10 cellular contexts compared by ENCODE assay signal in the genomic region with DNA sequence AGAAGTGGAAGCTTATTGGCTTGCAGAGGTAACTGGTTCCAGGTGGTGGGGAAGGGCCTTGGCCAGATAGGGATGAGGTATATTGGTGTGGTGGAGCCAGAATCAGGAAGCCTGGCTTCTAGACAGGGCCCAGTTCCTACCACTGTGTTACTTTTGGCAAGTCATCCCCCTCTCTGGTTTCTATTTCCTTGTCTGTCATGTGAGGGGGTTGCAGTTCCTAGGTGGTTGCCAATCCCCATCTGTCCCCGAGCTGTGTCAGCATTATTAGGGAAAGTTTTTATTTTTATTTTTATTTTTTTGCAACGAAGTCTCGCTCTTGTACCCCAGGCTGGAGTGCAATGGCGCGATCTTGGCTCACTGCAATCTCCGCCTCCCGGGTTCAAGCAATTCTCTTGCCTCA. TPM values are rescaled to one million over a fixed set of nuclear protein-coding genes. Genes with fewer than 3 reads are reported as not detected.
A peak's percentile ranks its signal among the peaks of the same experiment; 100 is the strongest.
DNase-seq lines count a peak whose midpoint lies in the region; ATAC-seq, FAIRE-seq and TF ChIP-seq lines count a peak whose summit lies in the region.
"Had no signal": no experiment of that assay in that cellular context is flagged by ENCODE, and none has a peak within 500 bp of the region (broad histone marks: within the 10 kb centered on the region; RNA-seq: fewer than 3 reads in every experiment).

No MANE protein-coding gene starts in this region.

- H3K4me3 ChIP-seq in A549, result no peak overlapping the region
- peak overlapping the region; percentile 71 for H3K4me3 ChIP-seq in adipocyte (ENCODE audit: low read length)
- peak overlapping the region; percentile 13 to 16 for H3K4me3 ChIP-seq in mucosa of rectum (ENCODE audit: low read length in 2 of 2)

- WGBS in A549 (ENCODE audit: missing lambda C conversion rate), result 81% methylated on average over 7 of the region's 7 CpGs
- WGBS in H9 (ENCODE audit: extremely low coverage, insufficient read length, low lambda C conversion rate), result no CpG with 5 or more reads among the region's 7 CpGs

- no peak overlapping the region for H2BK20ac ChIP-seq in H9 (ENCODE audit: low read depth, low read length, poor library complexity, severe bottlenecking)

- TF ChIP-seq CTCF in A549 (IDR thresholded peaks at IDR 0.05) (no peak), H9 (conservative IDR thresholded peaks at IDR 0.05) (no peak)

- no peaks in the 10 kb centered on the region; a peak in 2 of 5 replicates for H3K9me3 Mint-ChIP-seq in H9

- H3T11ph ChIP-seq in H9 (ENCODE audit: low read length), result no peak overlapping the region

- no peak overlapping the region for H3K4ac ChIP-seq in H9 (ENCODE audit: low read depth, low read length)

- H4K91ac ChIP-seq in H9 (ENCODE audit: insufficient read length, low read depth, low read length), result no peak overlapping the region

- no peak overlapping the region for H3K27ac Mint-ChIP-seq in H9

- FAIRE-seq in A549 (lab: Jason Lieb, UNC), result no peak

- no peak overlapping the region for H3K56ac ChIP-seq in H9 (ENCODE audit: insufficient read length, low read depth, low read length)

- H4K5ac ChIP-seq in H9 (ENCODE audit: insufficient read length, low read depth, low read length), result no peak overlapping the region

- peaks cover 18% of the 10 kb centered on the region for H3K36me3 ChIP-seq in adipocyte (ENCODE audit: control insufficient read depth, insufficient read depth, low read length, severe bottlenecking)
- H3K36me3 ChIP-seq in mucosa of rectum (ENCODE audit: control insufficient read depth in 2 of 2, insufficient read depth in 2 of 2, low read length in 2 of 2), result peaks cover 33 to 34% of the 10 kb centered on the region in 2 donors

- H3K4me2 ChIP-seq in A549 (peak overlapping the region; percentile 34), H9 (ENCODE audit: insufficient read depth, insufficient read length, low read length) (peak overlapping the region; percentile 6)

- H3K14ac ChIP-seq in H9 (ENCODE audit: insufficient read depth, low read length), result no peak overlapping the region

- H3K9me3 ChIP-seq in A549 (no peaks in the 10 kb centered on the region), H9 (ENCODE audit: control insufficient read depth, low read depth, low read length) (no peaks in the 10 kb centered on the region), adipocyte (ENCODE audit: control insufficient read depth, low read length) (no peaks in the 10 kb centered on the region), mucosa of rectum (ENCODE audit: control insufficient read depth in 2 of 2, low read length in 2 of 2) (no peaks in the 10 kb centered on the region)

- no peak overlapping the region for H3K23ac ChIP-seq in H9 (ENCODE audit: insufficient read length, low read depth, low read length)

- ATAC-seq in A549 (no peak), GM21423 (IDR thresholded peaks at IDR 0.05; ENCODE audit: unreplicated experiment) (no peak)

- TF ChIP-seq EP300 in A549 (IDR thresholded peaks at IDR 0.05), result no peak

- no peak overlapping the region for H3K9ac ChIP-seq in H9 (ENCODE audit: extremely low read depth, insufficient read length, low read length)
- peak overlapping the region; percentile 68 for H3K9ac ChIP-seq in adipocyte (ENCODE audit: low read length)
- no peak overlapping the region for H3K9ac ChIP-seq in mucosa of rectum (ENCODE audit: low read depth in 1 of 2, low read length in 2 of 2)

- H3K4me1 ChIP-seq in A549 (peaks cover 35% of the 10 kb centered on the region; the same call in 2 of the 3 replicates), H9 (ENCODE audit: insufficient read depth, low read length) (peaks cover 2% of the 10 kb centered on the region; the same call in 1 of the 2 replicates), adipocyte (ENCODE audit: control insufficient read depth, insufficient read depth, low read length) (peaks cover 58% of the 10 kb centered on the region), mucosa of rectum (ENCODE audit: control insufficient read depth in 2 of 2, insufficient read depth in 2 of 2, low read length in 2 of 2) (peaks cover 54 to 55% of the 10 kb centered on the region in 2 donors)

- H3K79me1 ChIP-seq in H9 (ENCODE audit: insufficient read depth, low read depth, low read length, poor library complexity, severe bottlenecking), result peaks cover 29% of the 10 kb centered on the region

- peaks cover 30% of the 10 kb centered on the region; the same call in 1 of the 2 replicates for H3K79me2 ChIP-seq in H9 (ENCODE audit: insufficient read depth, low read length)

- DNase-seq in A549 (ENCODE audit: low read depth in 1 of 2, low spot score in 1 of 2), result no peak
- no peak for DNase-seq in H9
- DNase-seq in adipocyte (ENCODE audit: low read depth), result no peak
- DNase-seq in NCI-H2029 (lab: John Stamatoyannopoulos, UW), result no peak
- no peak for DNase-seq in SW480 (ENCODE audit: low spot score)
- DNase-seq in superior temporal gyrus (ENCODE audit: extremely low spot score), result no peak
- DNase-seq: substantia nigra had no signal

- peak overlapping the region; percentile 27 to 35; a peak in 2 of 5 replicates for H3K4me3 Mint-ChIP-seq in H9

- H3K27me3 ChIP-seq in H9 (ENCODE audit: insufficient read depth, low read length) (no peaks in the 10 kb centered on the region), adipocyte (replicated peaks; ENCODE audit: control insufficient read depth, insufficient read depth, low read length) (no peaks in the 10 kb centered on the region), mucosa of rectum (ENCODE audit: control insufficient read depth in 2 of 2, insufficient read depth in 2 of 2, low read length in 2 of 2) (no peaks in the 10 kb centered on the region)

- no peak overlapping the region for H4K8ac ChIP-seq in H9 (replicated peaks; ENCODE audit: insufficient read length, low read depth, low read length)

- H3K27me3 Mint-ChIP-seq in H9 (ENCODE audit: low read depth), result no peaks in the 10 kb centered on the region

- H4K20me1 ChIP-seq in H9 (ENCODE audit: control insufficient read depth, insufficient read depth, insufficient read length), result no peaks in the 10 kb centered on the region

- TF ChIP-seq RAD21 in A549 (conservative IDR thresholded peaks at IDR 0.05 in 1 of 2, IDR thresholded peaks at IDR 0.05 in 1 of 2), result no peak

- H3K23me2 ChIP-seq in H9 (ENCODE audit: insufficient read length, low read depth, low read length, poor library complexity, severe bottlenecking), result peaks cover 15% of the 10 kb centered on the region

- peaks cover 22 to 44% (median 40%) of the 10 kb centered on the region in 3 experiments; a peak in 6 of 7 replicates for H3K36me3 Mint-ChIP-seq in H9 (ENCODE audit: insufficient read depth in 1 of 3, low read depth in 3 of 3)

- peaks cover 37 to 43% of the 10 kb centered on the region in 2 experiments for H3K4me1 Mint-ChIP-seq in H9

- H2BK5ac ChIP-seq in H9 (ENCODE audit: insufficient read length, low read length), result no peak overlapping the region

- H2BK12ac ChIP-seq in H9 (ENCODE audit: insufficient read length, low read depth, low read length), result no peak overlapping the region

- no peak for TF ChIP-seq POLR2A in A549 (IDR thresholded peaks at IDR 0.05; ENCODE audit: low read length)

- CTCF ChIA-PET in A549 (lab: Yijun Ruan, JAX), result interaction anchor here (1.6 kb wide), 1 partner anchor 101 kb away, joined by 3 read pairs; no protein-coding TSS in a partner anchor

- no peak overlapping the region for H3K18ac ChIP-seq in H9 (ENCODE audit: insufficient read length, low read depth, low read length)

- H2BK15ac ChIP-seq in H9 (ENCODE audit: low read depth, low read length), result no peak overlapping the region

- no peak overlapping the region for H2BK120ac ChIP-seq in H9 (ENCODE audit: low read depth, low read length, poor library complexity, severe bottlenecking)

- no peak overlapping the region for H2AFZ ChIP-seq in H9 (ENCODE audit: low read length)

- POLR2A ChIA-PET in A549 (lab: Yijun Ruan, JAX), result no interaction called here

- no peak overlapping the region for H2AK5ac ChIP-seq in H9 (ENCODE audit: insufficient read length, low read length)

- H3K27ac ChIP-seq in A549, result no peak overlapping the region
- no peak overlapping the region for H3K27ac ChIP-seq in H9 (ENCODE audit: insufficient read length, low read depth, low read length)
- no peak overlapping the region for H3K27ac ChIP-seq in mucosa of rectum (ENCODE audit: low read depth in 2 of 2, low read length in 2 of 2)

RNA-seq across cellular contexts. Expression of a gene that starts 3.0 kb away (rescaled TPM):
- polyA plus RNA-seq in A549 (2011; rRNA removed), result 12.3 and 15.0 TPM in 2 replicates
- polyA plus RNA-seq in A549 (2012; cell fraction: cytosol; rRNA removed), result 6.5 and 8.8 TPM in 2 replicates
- 11.3 and 11.6 TPM in 2 replicates for polyA plus RNA-seq in A549 (2012; cell fraction: nucleus; rRNA removed)
- 14.3 to 15.8 TPM (median 15.1 TPM) in 3 replicates for polyA plus RNA-seq in A549 (2017; fragmentation: RNase III; extraction: RNeasy Plus Mini Kit Qiagen cat#74134 plus additional on column Dnase treatment)
- polyA minus RNA-seq in A549 (2011; rRNA and poly(A)+ RNA removed), result 20.8 TPM in 2 replicates
- 22.3 and 22.4 TPM in 2 replicates for total RNA-seq in H9 (2021)

RNA-seq across cellular contexts. Expression of a gene that starts 3.3 kb away (rescaled TPM):
- polyA plus RNA-seq in A549 (2011; rRNA removed), result 29.0 TPM in 2 replicates
- 16.5 and 19.9 TPM in 2 replicates for polyA plus RNA-seq in A549 (2012; cell fraction: cytosol; rRNA removed)
- 29.8 and 48.3 TPM in 2 replicates for polyA plus RNA-seq in A549 (2012; cell fraction: nucleus; rRNA removed)
- 28.2 to 30.7 TPM (median 29.3 TPM) in 3 replicates for polyA plus RNA-seq in A549 (2017; fragmentation: RNase III; extraction: RNeasy Plus Mini Kit Qiagen cat#74134 plus additional on column Dnase treatment)
- 51.7 and 53.1 TPM in 2 replicates for polyA minus RNA-seq in A549 (2011; rRNA and poly(A)+ RNA removed)
- 63.3 and 68.7 TPM in 2 replicates for total RNA-seq in H9 (2021)

RNA-seq across cellular contexts. Expression of a gene that starts 45.2 kb away (rescaled TPM):
- 38.7 and 43.2 TPM in 2 replicates for polyA plus RNA-seq in A549 (2011; rRNA removed)
- 56.9 and 67.4 TPM in 2 replicates for polyA plus RNA-seq in A549 (2012; cell fraction: cytosol; rRNA removed)
- 71.9 and 91.1 TPM in 2 replicates for polyA plus RNA-seq in A549 (2012; cell fraction: nucleus; rRNA removed)
- polyA plus RNA-seq in A549 (2017; fragmentation: RNase III; extraction: RNeasy Plus Mini Kit Qiagen cat#74134 plus additional on column Dnase treatment), result 58.3 to 66.1 TPM (median 62.1 TPM) in 3 replicates
- 39.3 and 48.6 TPM in 2 replicates for polyA minus RNA-seq in A549 (2011; rRNA and poly(A)+ RNA removed)
- total RNA-seq in H9 (2021), result 41.8 and 42.8 TPM in 2 replicates

RNA-seq across cellular contexts. Expression of a gene that starts 57.7 kb away (rescaled TPM):
- polyA plus RNA-seq in A549 (2011; rRNA removed) (3.7 and 4.3 TPM in 2 replicates), A549 (2017; fragmentation: RNase III; extraction: RNeasy Plus Mini Kit Qiagen cat#74134 plus additional on column Dnase treatment) (6.0 to 8.5 TPM (median 7.0 TPM) in 3 replicates)
- polyA plus RNA-seq in A549 (2012; cell fraction: cytosol; rRNA removed), result 9.8 and 11.4 TPM in 2 replicates
- 49.8 and 52.9 TPM in 2 replicates for polyA plus RNA-seq in A549 (2012; cell fraction: nucleus; rRNA removed)
- 5.7 and 6.7 TPM in 2 replicates for polyA minus RNA-seq in A549 (2011; rRNA and poly(A)+ RNA removed)
- total RNA-seq in H9 (2021), result 10.2 and 10.3 TPM in 2 replicates

RNA-seq across cellular contexts. Expression of a gene that starts 59.5 kb away (rescaled TPM):
- polyA plus RNA-seq in A549 (2011; rRNA removed) (not detected in 2 replicates), A549 (2017; fragmentation: RNase III; extraction: RNeasy Plus Mini Kit Qiagen cat#74134 plus additional on column Dnase treatment) (0.05 to 0.07 TPM in 2 of 3 replicates, not detected in the other)
- polyA plus RNA-seq in A549 (2012; cell fraction: cytosol; rRNA removed), result 0.01 TPM in 1 of 2 replicates, not detected in the other
- 0.27 and 0.30 TPM in 2 replicates for polyA plus RNA-seq in A549 (2012; cell fraction: nucleus; rRNA removed)
- not detected in 2 replicates for polyA minus RNA-seq in A549 (2011; rRNA and poly(A)+ RNA removed)
- 0.61 TPM in 1 of 2 replicates, not detected in the other for total RNA-seq in H9 (2021)
- total RNA-seq: SK-MEL-5 had no signal
